In genomic region chr7:45111298-45112223, GRCh38 we compare ENCODE assay signal across 8 cellular contexts. TPM values are rescaled to one million over a fixed set of nuclear protein-coding genes. Genes with fewer than 3 reads are reported as not detected.
DNase-seq lines count a peak whose midpoint lies in the region; ATAC-seq and TF ChIP-seq lines count a peak whose summit lies in the region.

Gene TBRG4 (minus strand): TSS chr7:45111697. CDS start chr7:45109237, 2,460 bp downstream.

- TF ChIP-seq CTCF in AG04450 (IDR thresholded peaks at IDR 0.05; ENCODE audit: low read depth, low read length) (peak; percentile 37), VCaP (conservative IDR thresholded peaks at IDR 0.05) (peak; percentile 68), breast epithelium (IDR thresholded peaks at IDR 0.05) (peak in 1 of 3 donors; percentile 4)

- H3K9ac ChIP-seq in skeletal muscle tissue (ENCODE audit: low read depth in 1 of 3, low read length in 3 of 3): peak within 1 kb of the TSS; percentile 83 to 98 (median 95)

- peak within 1 kb of the TSS; percentile 96 for H3K4me3 ChIP-seq in AG04450 (ENCODE audit: low read depth, low read length)
- peak within 1 kb of the TSS; percentile 72 to 90 (median 90) for H3K4me3 ChIP-seq in breast epithelium
- H3K4me3 ChIP-seq in iPS-18c (ENCODE audit: insufficient read depth, low read depth, low read length): peak within 1 kb of the TSS; percentile 97
- peak within 1 kb of the TSS; percentile 87 to 100 (median 100) for H3K4me3 ChIP-seq in skeletal muscle tissue (ENCODE audit: low read length in 3 of 3)

- no peaks in the 10 kb centered on the region; the same call in 1 of the 2 replicates for H3K9me3 ChIP-seq in AG04450 (ENCODE audit: control insufficient read depth, insufficient read depth, low read length)
- no peaks in the 10 kb centered on the region for H3K9me3 ChIP-seq in breast epithelium
- no peaks in the 10 kb centered on the region for H3K9me3 ChIP-seq in iPS-18c (ENCODE audit: control insufficient read depth, insufficient read depth, low read length)
- H3K9me3 ChIP-seq in skeletal muscle tissue (ENCODE audit: control insufficient read depth in 3 of 3, low read length in 3 of 3): no peaks in the 10 kb centered on the region

- DNase-seq in AG04450 (ENCODE audit: low read depth, low spot score): peak; percentile 74
- DNase-seq in NCI-H2196 (lab: John Stamatoyannopoulos, UW; ENCODE audit: unreplicated experiment): peak; percentile 98
- peak; percentile 89 to 92 for DNase-seq in breast epithelium (ENCODE audit: low spot score in 2 of 2)

- H3K36me3 ChIP-seq in breast epithelium: no peaks in the 10 kb centered on the region
- H3K36me3 ChIP-seq in skeletal muscle tissue (ENCODE audit: control insufficient read depth in 3 of 3, insufficient read depth in 3 of 3, low read length in 3 of 3): peaks cover 24 to 26% (median 25%) of the 10 kb centered on the region in 3 donors

- no peaks in the 10 kb centered on the region for H3K4me1 ChIP-seq in breast epithelium
- peaks cover 24 to 51% (median 27%) of the 10 kb centered on the region in 3 donors for H3K4me1 ChIP-seq in skeletal muscle tissue (ENCODE audit: control insufficient read depth in 3 of 3, insufficient read depth in 3 of 3, low read length in 3 of 3)

- H3K27me3 ChIP-seq in AG04450 (ENCODE audit: control insufficient read depth, insufficient read depth, low read length): peaks cover 6% of the 10 kb centered on the region
- no peaks in the 10 kb centered on the region for H3K27me3 ChIP-seq in breast epithelium
- no peaks in the 10 kb centered on the region for H3K27me3 ChIP-seq in skeletal muscle tissue (ENCODE audit: control insufficient read depth in 3 of 3, insufficient read depth in 3 of 3, low read length in 3 of 3)

- peak within 1 kb of the TSS; percentile 96 for H3K27ac ChIP-seq in AG04450 (ENCODE audit: low read depth, low read length)
- H3K27ac ChIP-seq in VCaP: peak within 1 kb of the TSS; percentile 93
- peak within 1 kb of the TSS; percentile 92 to 95 for H3K27ac ChIP-seq in breast epithelium
- H3K27ac ChIP-seq in skeletal muscle tissue (ENCODE audit: low read depth, low read length): peak within 1 kb of the TSS; percentile 92

- CTCF ChIA-PET in AG04450 (lab: Charles Lee): interaction anchor here (0.9 to 1.3 kb wide), 2 partner anchors 25 to 138 kb away, joined by 3 read pairs; no protein-coding TSS in a partner anchor

- intact Hi-C loops in breast epithelium (cut with DNase I; ENCODE audit: low total_unique reads): no loop called here

- peak; percentile 88 for ATAC-seq in GM18870 (IDR thresholded peaks at IDR 0.05; ENCODE audit: unreplicated experiment)
- ATAC-seq in HG03135 (IDR thresholded peaks at IDR 0.05; ENCODE audit: unreplicated experiment): peak; percentile 94

- POLR2A ChIA-PET in AG04450 (lab: Yijun Ruan, JAX): interaction anchor here (0.6 to 1.2 kb wide), 7 partner anchors 22 to 1936 kb away, joined by 3 to 5 read pairs (median 3); partner anchors contain the start of gene H2AZ2

- peak; percentile 96 for TF ChIP-seq POLR2A in breast epithelium (IDR thresholded peaks at IDR 0.05)

RNA-seq across cellular contexts. Expression of gene TBRG4, which starts in this region (rescaled TPM):
- 38.8 and 47.9 TPM in 2 replicates for polyA plus RNA-seq in AG04450 (2011; rRNA removed)
- polyA minus RNA-seq in AG04450 (2011; rRNA and poly(A)+ RNA removed): 79.4 and 95.6 TPM in 2 replicates
- 10 to 100 TPM; 37.9 to 63.8 (median 62.3) TPM for total RNA-seq in breast epithelium
- total RNA-seq in skeletal muscle tissue: 52.7 TPM

Comparison
In these comparisons a context has a peak if more than half of its experiments do, and no peak if none do; other contexts are left out.
1. Peak in every context shown above with its lines: DNase-seq, ATAC-seq, H3K4me3 ChIP-seq and H3K27ac ChIP-seq.